In genomic region chr14:58245562-58245961, GRCh38 we compare ENCODE assay signal across 8 cellular contexts. TPM values are rescaled to one million over a fixed set of nuclear protein-coding genes. Genes with fewer than 3 reads are reported as not detected.
A peak's percentile ranks its signal among the peaks of the same experiment; 100 is the strongest.
DNase-seq lines count a peak whose midpoint lies in the region; ATAC-seq and TF ChIP-seq lines count a peak whose summit lies in the region.

No MANE protein-coding gene starts in this region.

- peak overlapping the region; percentile 100 for H3K27ac Mint-ChIP-seq in natural killer cell treated with Interleukin-12 subunit alpha and Interleukin-12 subunit beta and Interleukin-15 and Interleukin-18, amount 100 ng/mL, for 72 hours

- H3K27me3 Mint-ChIP-seq in natural killer cell treated with Interleukin-12 subunit alpha and Interleukin-12 subunit beta and Interleukin-15 and Interleukin-18, amount 100 ng/mL, for 72 hours, result no peaks in the 10 kb centered on the region

- H3K9me3 Mint-ChIP-seq in natural killer cell treated with Interleukin-12 subunit alpha and Interleukin-12 subunit beta and Interleukin-15 and Interleukin-18, amount 100 ng/mL, for 72 hours, result no peaks in the 10 kb centered on the region

- no peak for TF ChIP-seq CTCF in choroid plexus epithelial cell (conservative IDR thresholded peaks at IDR 0.05; ENCODE audit: low read depth, low read length)

- H3K9me2 ChIP-seq in Karpas-422 (replicated peaks; ENCODE audit: insufficient read depth, low read length), result no peaks in the 10 kb centered on the region

- no peak for ATAC-seq in natural killer cell treated with Interleukin-12 subunit alpha and Interleukin-12 subunit beta and Interleukin-15 and Interleukin-18, amount 100 ng/mL, for 72 hours
- ATAC-seq in HG02678 (IDR thresholded peaks at IDR 0.05; ENCODE audit: unreplicated experiment), result no peak
- ATAC-seq in HG02870 (IDR thresholded peaks at IDR 0.05; ENCODE audit: unreplicated experiment), result no peak

- peaks cover 27 to 38% (median 31%) of the 10 kb centered on the region in 10 experiments for H3K4me1 ChIP-seq in BLaER1 treated with 17β-estradiol and CSF1 and Interleukin-3, amounts not matched to agents 10 nM and 100 nM
- peaks cover 34% of the 10 kb centered on the region for H3K4me1 ChIP-seq in Karpas-422 (ENCODE audit: low read length)

- peak overlapping the region; percentile 87 to 99 (median 98) for H3K27ac ChIP-seq in BLaER1 treated with 17β-estradiol and CSF1 and Interleukin-3, amounts not matched to agents 10 nM and 100 nM
- peak overlapping the region; percentile 89 for H3K27ac ChIP-seq in Karpas-422 (ENCODE audit: low read length)

- H3K4me1 Mint-ChIP-seq in natural killer cell treated with Interleukin-12 subunit alpha and Interleukin-12 subunit beta and Interleukin-15 and Interleukin-18, amount 100 ng/mL, for 72 hours (ENCODE audit: low read depth in 2 of 2), result peaks cover 33 to 45% of the 10 kb centered on the region in 2 donors

- H3K4me3 Mint-ChIP-seq in natural killer cell treated with Interleukin-12 subunit alpha and Interleukin-12 subunit beta and Interleukin-15 and Interleukin-18, amount 100 ng/mL, for 72 hours, result peak overlapping the region; percentile 92

- H3K79me2 ChIP-seq in Karpas-422 (ENCODE audit: low read length), result peaks cover 58% of the 10 kb centered on the region

- H3K27me3 ChIP-seq in BLaER1 treated with 17β-estradiol and CSF1 and Interleukin-3, amounts not matched to agents 10 nM and 100 nM, result no peaks in the 10 kb centered on the region
- H3K27me3 ChIP-seq in Karpas-422 (ENCODE audit: low read length), result no peaks in the 10 kb centered on the region

- no peak overlapping the region for H2AFZ ChIP-seq in Karpas-422 (ENCODE audit: low read length)

- H3K9me3 ChIP-seq in BLaER1 treated with 17β-estradiol and CSF1 and Interleukin-3, amounts not matched to agents 10 nM and 100 nM (replicated peaks in 1 of 11), result no peaks in the 10 kb centered on the region
- H3K9me3 ChIP-seq in Karpas-422 (ENCODE audit: low read length), result no peaks in the 10 kb centered on the region

- H4K20me1 ChIP-seq in BLaER1 treated with 17β-estradiol and CSF1 and Interleukin-3, amounts not matched to agents 10 nM and 100 nM, result peaks cover 48 to 58% (median 54%) of the 10 kb centered on the region in 11 experiments
- peaks cover 16% of the 10 kb centered on the region for H4K20me1 ChIP-seq in Karpas-422 (ENCODE audit: insufficient read depth, low read depth, low read length)

- H3K4me3 ChIP-seq in BLaER1 treated with 17β-estradiol and CSF1 and Interleukin-3, amounts not matched to agents 10 nM and 100 nM, result peak overlapping the region; percentile 73 to 96 (median 90)
- H3K4me3 ChIP-seq in Karpas-422 (ENCODE audit: low read length), result peak overlapping the region; percentile 79
- peak overlapping the region; percentile 99 for H3K4me3 ChIP-seq in choroid plexus epithelial cell (ENCODE audit: low read depth, low read length)

- peak overlapping the region; percentile 90 to 99 (median 98) for H3K9ac ChIP-seq in BLaER1 treated with 17β-estradiol and CSF1 and Interleukin-3, amounts not matched to agents 10 nM and 100 nM
- peak overlapping the region; percentile 84 for H3K9ac ChIP-seq in Karpas-422 (ENCODE audit: low read length)

- DNase-seq in Karpas-422, result peak; percentile 69
- DNase-seq in choroid plexus epithelial cell (ENCODE audit: low read depth), result no peak
- DNase-seq in natural killer cell treated with Interleukin-12 subunit alpha and Interleukin-12 subunit beta and Interleukin-15 and Interleukin-18, amount 100 ng/mL, for 72 hours (ENCODE audit: low spot score), result no peak
- DNase-seq in DMS53 treated with DMSO at 0.1 percent for 48 hours (lab: John Stamatoyannopoulos, UW; ENCODE audit: unreplicated experiment), result no peak
- no peak for DNase-seq in NCI-H345 treated with DMSO at 0.1 percent for 48 hours (lab: John Stamatoyannopoulos, UW; ENCODE audit: unreplicated experiment)

- H3K36me3 ChIP-seq in BLaER1 treated with 17β-estradiol and CSF1 and Interleukin-3, amounts not matched to agents 10 nM and 100 nM, result peaks cover 30 to 45% (median 39%) of the 10 kb centered on the region in 11 experiments
- peaks cover 24% of the 10 kb centered on the region; the same call in 1 of the 2 replicates for H3K36me3 ChIP-seq in Karpas-422 (ENCODE audit: insufficient read depth, low read length)

- H3K4me2 ChIP-seq in BLaER1 treated with 17β-estradiol and CSF1 and Interleukin-3, amounts not matched to agents 10 nM and 100 nM, result peak overlapping the region; percentile 79 to 97 (median 87)
- H3K4me2 ChIP-seq in Karpas-422 (ENCODE audit: low read depth, low read length, poor library complexity, severe bottlenecking), result peak overlapping the region; percentile 97

- H3K36me3 Mint-ChIP-seq in natural killer cell treated with Interleukin-12 subunit alpha and Interleukin-12 subunit beta and Interleukin-15 and Interleukin-18, amount 100 ng/mL, for 72 hours, result peaks cover 18% of the 10 kb centered on the region

RNA-seq across cellular contexts. Expression of gene PSMA3, which starts 0.9 kb away (rescaled TPM):
- 121 and 169 TPM in 2 replicates for total RNA-seq in Karpas-422 (2014; rRNA removed; shearing (Covaris generic); ENCODE audit: low replicate concordance)
- total RNA-seq in natural killer cell treated with Interleukin-12 subunit alpha and Interleukin-12 subunit beta and Interleukin-15 and Interleukin-18, amount 100 ng/mL, for 72 hours, result 100 to 1,000 TPM; 320 to 337 TPM

RNA-seq across cellular contexts. Expression of gene ACTR10, which starts 45.6 kb away (rescaled TPM):
- total RNA-seq in Karpas-422 (2014; rRNA removed; shearing (Covaris generic); ENCODE audit: low replicate concordance), result 66.7 and 153 TPM in 2 replicates
- total RNA-seq in natural killer cell treated with Interleukin-12 subunit alpha and Interleukin-12 subunit beta and Interleukin-15 and Interleukin-18, amount 100 ng/mL, for 72 hours, result 10 to 100 TPM; 29.6 to 41.7 TPM

RNA-seq across cellular contexts. Expression of gene ARID4A, which starts 52.8 kb away (rescaled TPM):
- 36.3 and 37.9 TPM in 2 replicates for total RNA-seq in Karpas-422 (2014; rRNA removed; shearing (Covaris generic); ENCODE audit: low replicate concordance)
- 10 to 100 TPM; 33.0 to 35.6 TPM for total RNA-seq in natural killer cell treated with Interleukin-12 subunit alpha and Interleukin-12 subunit beta and Interleukin-15 and Interleukin-18, amount 100 ng/mL, for 72 hours
